ENCODE assay signal across 9 cellular contexts in the genomic region with DNA sequence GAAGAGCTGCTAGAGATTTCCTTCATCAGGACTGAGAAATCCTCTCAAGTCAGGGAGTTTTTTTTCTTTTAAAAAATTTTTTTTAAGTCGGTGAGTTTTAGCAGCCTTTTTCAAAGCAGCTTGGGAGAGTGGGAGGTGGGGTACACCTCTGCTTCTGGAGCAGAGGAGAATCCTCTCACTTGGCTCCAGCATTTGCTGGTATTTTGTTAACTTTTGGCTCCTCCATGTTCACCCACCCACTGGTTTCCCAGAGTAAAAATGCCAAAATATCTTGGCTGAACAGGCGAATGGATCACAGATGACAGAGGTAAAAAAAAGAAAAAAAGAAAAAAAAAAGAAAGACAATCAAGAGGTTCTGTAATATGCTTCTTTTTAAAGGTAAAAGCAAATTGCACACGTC.
DNase-seq lines count a peak whose midpoint lies in the region; ATAC-seq and TF ChIP-seq lines count a peak whose summit lies in the region.
"Had no signal": no experiment of that assay in that cellular context is flagged by ENCODE, and none has a peak within 500 bp of the region (broad histone marks: within the 10 kb centered on the region; RNA-seq: fewer than 3 reads in every experiment).

No MANE protein-coding gene starts in this region.

- peak overlapping the region in 7 of 12 donors; percentile 15 to 43 (median 30) for H3K4me3 ChIP-seq in heart left ventricle
- peak overlapping the region in 37 of 59 donors; percentile 1 to 60 (median 35) for H3K4me3 ChIP-seq in dorsolateral prefrontal cortex
- no peak overlapping the region for H3K4me3 ChIP-seq in urinary bladder (ENCODE audit: low read depth, low read length)

- DNase-seq in heart left ventricle, result peak in 2 of 5 donors; percentile 14 to 30
- DNase-seq in Right ventricle myocardium inferior (ENCODE audit: missing footprints), result no peak
- no peak for DNase-seq in dorsolateral prefrontal cortex
- no peak for DNase-seq in naive B cell
- DNase-seq in immature natural killer cell, result no peak
- no peak for DNase-seq in hepatic stellate cell (ENCODE audit: low spot score)
- DNase-seq: naive thymus-derived CD8-positive, alpha-beta T cell had no signal

- peaks cover 0 to 95% (median 73%) of the 10 kb centered on the region in 12 donors for H3K4me1 ChIP-seq in heart left ventricle
- H3K4me1 ChIP-seq in urinary bladder (ENCODE audit: insufficient read depth), result no peaks in the 10 kb centered on the region

- H3K9me3 Mint-ChIP-seq in naive B cell (no peaks in the 10 kb centered on the region), immature natural killer cell (no peaks in the 10 kb centered on the region)
- H3K9me3 Mint-ChIP-seq: naive thymus-derived CD8-positive, alpha-beta T cell had no signal

- TF ChIP-seq CTCF in heart left ventricle (IDR thresholded peaks at IDR 0.05) (no peak), dorsolateral prefrontal cortex (IDR thresholded peaks at IDR 0.05 in 54 of 56, conservative IDR thresholded peaks at IDR 0.05 in 2 of 56; ENCODE audit: low read depth in 1 of 56, partially characterized antibody in 56 of 56) (no peak)

- no peaks in the 10 kb centered on the region for H3K27me3 ChIP-seq in heart left ventricle
- H3K27me3 ChIP-seq in dorsolateral prefrontal cortex, result no peaks in the 10 kb centered on the region

- H3K27me3 Mint-ChIP-seq in naive B cell, result no peaks in the 10 kb centered on the region
- peaks cover 3 to 12% (median 4%) of the 10 kb centered on the region in 3 donors for H3K27me3 Mint-ChIP-seq in immature natural killer cell (ENCODE audit: low read depth in 3 of 3)

- 23 to 41% (median 36%) methylated on average over 3 of the region's 3 CpGs for WGBS in heart left ventricle, 4 donors
- 15% methylated on average over 3 of the region's 3 CpGs for WGBS in urinary bladder

- intact Hi-C loops in heart left ventricle (cut with DNase I), result loop anchor here in 7 of 10 donors (5.0 to 10.0 kb wide), 4 partner anchors 37 to 105 kb away; a partner anchor contains a TSS
- intact Hi-C loops in Right ventricle myocardium inferior (cut with DNase I), result loop anchor here (2.0 to 5.0 kb wide), 2 partner anchors 15 to 68 kb away; a partner anchor contains a TSS
- intact Hi-C loops in dorsolateral prefrontal cortex (cut with DNase I), result loop anchor here in 1 of 2 donors (2.0 kb wide), 1 partner anchor 67 kb away; a partner anchor contains a TSS

- H3K4me1 Mint-ChIP-seq in naive B cell (peaks cover 36 to 43% (median 41%) of the 10 kb centered on the region in 3 donors), immature natural killer cell (peaks cover 5 to 12% of the 10 kb centered on the region in 2 donors)

- no peak for TF ChIP-seq POLR2A in heart left ventricle (IDR thresholded peaks at IDR 0.05)

- H3K4me3 Mint-ChIP-seq in naive B cell, result peak overlapping the region in 6 of 8 donors; percentile 76 to 92 (median 85)
- H3K4me3 Mint-ChIP-seq in immature natural killer cell, result no peak overlapping the region

- H3K27ac Mint-ChIP-seq in naive B cell (peak overlapping the region; percentile 70 to 95 (median 94)), immature natural killer cell (no peak overlapping the region)

- ATAC-seq in heart left ventricle (peak in 2 of 4 donors; percentile 24 to 51), Right ventricle myocardium inferior (no peak), naive B cell (ENCODE audit: low read depth in 2 of 2) (no peak), GM21515 (IDR thresholded peaks at IDR 0.05; ENCODE audit: unreplicated experiment) (no peak)
- ATAC-seq: naive thymus-derived CD8-positive, alpha-beta T cell had no signal

- H3K36me3 ChIP-seq in heart left ventricle, result no peaks in the 10 kb centered on the region
- H3K36me3 ChIP-seq in urinary bladder (ENCODE audit: insufficient read depth), result no peaks in the 10 kb centered on the region

- H3K36me3 Mint-ChIP-seq in naive B cell, result no peaks in the 10 kb centered on the region
- H3K36me3 Mint-ChIP-seq in immature natural killer cell, result no peaks in the 10 kb centered on the region

- H3K27ac ChIP-seq in heart left ventricle (peak overlapping the region; percentile 64 to 96 (median 80)), dorsolateral prefrontal cortex (peak overlapping the region; percentile 63 to 99 (median 90)), urinary bladder (ENCODE audit: low read depth) (peak overlapping the region; percentile 85)

- H3K9me3 ChIP-seq in heart left ventricle, result no peaks in the 10 kb centered on the region

Comparison
In these comparisons a context has a peak if more than half of its experiments do, and no peak if none do; other contexts are left out.
1. H3K27ac Mint-ChIP-seq: peak in naive B cell (6 of 6); none in immature natural killer cell (0 of 6).
2. H3K4me3 Mint-ChIP-seq: peak in naive B cell (6 of 8); none in immature natural killer cell (0 of 5).
3. Peak in every context shown above with its lines, with median percentiles within 50 percentile points of each other: H3K27ac ChIP-seq.